ENCODE assay signal across 17 cellular contexts in the genomic region with DNA sequence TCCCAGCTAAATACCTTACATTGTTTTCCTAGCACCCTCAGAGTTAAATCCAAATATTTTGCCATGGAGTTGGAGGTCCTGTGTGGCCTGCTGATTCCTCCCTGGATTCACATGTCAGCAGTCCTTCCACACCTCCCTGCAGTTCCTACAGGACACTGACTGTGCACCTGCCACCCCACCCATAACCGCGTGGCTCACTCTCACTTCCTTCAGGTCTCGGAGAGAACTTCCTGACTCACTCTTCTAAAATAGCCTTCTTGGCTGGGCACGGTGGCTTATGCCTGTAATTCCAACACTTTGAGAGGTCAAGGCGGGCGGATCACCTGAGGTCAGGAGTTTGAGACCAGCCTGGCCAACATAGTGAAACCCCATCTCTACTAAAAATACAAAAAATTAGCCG. TPM values are rescaled to one million over a fixed set of nuclear protein-coding genes. Genes with fewer than 3 reads are reported as not detected.
DNase-seq lines count a peak whose midpoint lies in the region; ATAC-seq, FAIRE-seq and TF ChIP-seq lines count a peak whose summit lies in the region.
"Had no signal": no experiment of that assay in that cellular context is flagged by ENCODE, and none has a peak within 500 bp of the region (broad histone marks: within the 10 kb centered on the region; RNA-seq: fewer than 3 reads in every experiment).

No MANE protein-coding gene starts in this region.

- no peak for TF ChIP-seq POLR2A in GM12891 (IDR thresholded peaks at IDR 0.05; ENCODE audit: low read depth, low read length)
- TF ChIP-seq POLR2A in K562 (conservative IDR thresholded peaks at IDR 0.05) = no peak

- H3K9ac ChIP-seq in K562 (ENCODE audit: insufficient read depth in 1 of 2, low read depth in 2 of 2, low read length in 2 of 2) = no peak overlapping the region

- H3K4me1 Mint-ChIP-seq in neural crest cell = peaks cover 12% of the 10 kb centered on the region
- peaks cover 10% of the 10 kb centered on the region for H3K4me1 Mint-ChIP-seq in T-helper 2 cell treated with Interferon-gamma antibody and Interleukin-4, amounts not matched to agents 5 μg/mL and 100 μg/mL, for 36 hours (ENCODE audit: low read depth)

- no peaks in the 10 kb centered on the region for H3K36me3 ChIP-seq in K562 (ENCODE audit: control insufficient read depth, insufficient read depth, low read length)
- H3K36me3 ChIP-seq: SJSA1 had no signal

- TF ChIP-seq CTCF in K562 (IDR thresholded peaks at IDR 0.05 in 2 of 3, conservative IDR thresholded peaks at IDR 0.05 in 1 of 3; ENCODE audit: insufficient read depth in 2 of 3, low read depth in 1 of 3, low read length in 3 of 3) (no peak), neural crest cell (conservative IDR thresholded peaks at IDR 0.05) (no peak)

- TF ChIP-seq RAD21 in K562 (CRISPR knock-in tag; conservative IDR thresholded peaks at IDR 0.05 in 1 of 2, IDR thresholded peaks at IDR 0.05 in 1 of 2) = no peak

- H3K9me3 Mint-ChIP-seq in neural crest cell = no peaks in the 10 kb centered on the region
- peaks cover 7% of the 10 kb centered on the region for H3K9me3 Mint-ChIP-seq in T-helper 2 cell treated with Interferon-gamma antibody and Interleukin-4, amounts not matched to agents 5 μg/mL and 100 μg/mL, for 36 hours
- peaks cover 0 to 3% of the 10 kb centered on the region in 2 donors for H3K9me3 Mint-ChIP-seq in activated naive CD4-positive, alpha-beta T cell treated with anti-CD3 and anti-CD28 coated beads, Interleukin-2, amount 50 U/mL, for 72 hours
- H3K9me3 Mint-ChIP-seq: CD8-positive, alpha-beta T cell had no signal

- no peak for TF ChIP-seq EP300 in K562 (IDR thresholded peaks at IDR 0.05; ENCODE audit: low read length)

- H3K4me2 ChIP-seq in K562 (ENCODE audit: insufficient read depth, low read length) = no peak overlapping the region

- CTCF ChIA-PET in K562 (lab: Yijun Ruan, JAX; ENCODE audit: low intra/inter-chr PET ratio) = no interaction called here

- DNase-seq in GM12891 (ENCODE audit: insufficient read length, low spot score) (no peak), NAMALWA (ENCODE audit: low spot score) (peak; percentile 45), K562 (ENCODE audit: extremely low read depth in 1 of 4, low spot score in 3 of 4) (no peak), neural crest cell (ENCODE audit: low read depth, low spot score) (no peak), NCI-H187 (lab: John Stamatoyannopoulos, UW) (no peak), HCEC 1CT (no peak)
- DNase-seq in T-helper 2 cell treated with Interferon-gamma antibody and Interleukin-4, amounts not matched to agents 5 μg/mL and 100 μg/mL, for 36 hours (ENCODE audit: low spot score) = no peak
- no peak for DNase-seq in activated naive CD4-positive, alpha-beta T cell treated with anti-CD3 and anti-CD28 coated beads, Interleukin-2, amount 50 U/mL, for 72 hours (ENCODE audit: low spot score in 2 of 2)
- DNase-seq: CD8-positive, alpha-beta T cell; GF-D8; H9; IMR-90; NCI-H1092 treated with DMSO at 0.1 percent for 48 hours; NCI-H1694 treated with DMSO at 0.1 percent for 48 hours; NCI-H2171 treated with DMSO at 0.1 percent for 48 hours; NCI-H510A treated with DMSO at 0.1 percent for 48 hours had no signal

- H3K4me3 Mint-ChIP-seq in neural crest cell = peak overlapping the region; percentile 2
- H3K4me3 Mint-ChIP-seq in T-helper 2 cell treated with Interferon-gamma antibody and Interleukin-4, amounts not matched to agents 5 μg/mL and 100 μg/mL, for 36 hours = no peak overlapping the region
- H3K4me3 Mint-ChIP-seq: CD8-positive, alpha-beta T cell; H9 had no signal

- H3K27me3 ChIP-seq in K562 (ENCODE audit: control insufficient read depth in 2 of 2, insufficient read depth in 2 of 2, low read length in 2 of 2) = peaks cover 15 to 33% of the 10 kb centered on the region in 2 experiments
- H3K27me3 ChIP-seq: SJSA1 had no signal

- H3K27me3 Mint-ChIP-seq in neural crest cell (ENCODE audit: low read depth) = no peaks in the 10 kb centered on the region
- H3K27me3 Mint-ChIP-seq in T-helper 2 cell treated with Interferon-gamma antibody and Interleukin-4, amounts not matched to agents 5 μg/mL and 100 μg/mL, for 36 hours (ENCODE audit: low read depth) = peaks cover 22% of the 10 kb centered on the region

- H3K4me1 ChIP-seq in K562 (replicated peaks in 1 of 2; ENCODE audit: control insufficient read depth in 2 of 2, insufficient read depth in 2 of 2, low read length in 2 of 2) = no peaks in the 10 kb centered on the region

- no peak overlapping the region for H3K4me3 ChIP-seq in K562
- H3K4me3 ChIP-seq: SJSA1 had no signal

- ATAC-seq in K562 = peak; percentile 35; the same call in 1 of the 3 replicates
- ATAC-seq in activated naive CD4-positive, alpha-beta T cell treated with anti-CD3 and anti-CD28 coated beads, Interleukin-2, amount 50 U/mL, for 72 hours = no peak
- ATAC-seq: CD8-positive, alpha-beta T cell had no signal

- in situ Hi-C loops in K562 (cut with MboI) = no loop called here

- no peaks in the 10 kb centered on the region for H3K9me1 ChIP-seq in K562 (ENCODE audit: control insufficient read depth, insufficient read depth, low read length)

- H3K36me3 Mint-ChIP-seq in neural crest cell (ENCODE audit: low read depth) = no peaks in the 10 kb centered on the region
- H3K36me3 Mint-ChIP-seq in T-helper 2 cell treated with Interferon-gamma antibody and Interleukin-4, amounts not matched to agents 5 μg/mL and 100 μg/mL, for 36 hours (ENCODE audit: low read depth) = no peaks in the 10 kb centered on the region
- no peaks in the 10 kb centered on the region for H3K36me3 Mint-ChIP-seq in activated naive CD4-positive, alpha-beta T cell treated with anti-CD3 and anti-CD28 coated beads, Interleukin-2, amount 50 U/mL, for 72 hours
- H3K36me3 Mint-ChIP-seq: CD8-positive, alpha-beta T cell had no signal

- POLR2A ChIA-PET in K562 (lab: Yijun Ruan, JAX) = no interaction called here

- H3K9me3 ChIP-seq in K562 (replicated peaks; ENCODE audit: control insufficient read depth, insufficient read depth, low read depth, low read length) = no peaks in the 10 kb centered on the region

- BruUV-seq in K562 (replicated peaks; lab: Mats Ljungman, UMichigan) = no TSS peak

- FAIRE-seq in GM12891 (lab: Jason Lieb, UNC) (peak; percentile 78), K562 (lab: Jason Lieb, UNC) (no peak)

- no peak overlapping the region for H3K27ac Mint-ChIP-seq in neural crest cell (ENCODE audit: unreplicated experiment)
- H3K27ac Mint-ChIP-seq in T-helper 2 cell treated with Interferon-gamma antibody and Interleukin-4, amounts not matched to agents 5 μg/mL and 100 μg/mL, for 36 hours = no peak overlapping the region
- no peak overlapping the region for H3K27ac Mint-ChIP-seq in activated naive CD4-positive, alpha-beta T cell treated with anti-CD3 and anti-CD28 coated beads, Interleukin-2, amount 50 U/mL, for 72 hours
- H3K27ac Mint-ChIP-seq: CD8-positive, alpha-beta T cell had no signal

- no peak overlapping the region for H3K27ac ChIP-seq in K562 (ENCODE audit: extremely low read depth, low read depth, low read length)
- H3K27ac ChIP-seq: SJSA1 had no signal

- H3K79me2 ChIP-seq in K562 (ENCODE audit: control insufficient read depth, insufficient read depth, low read length) = no peaks in the 10 kb centered on the region

- intact Hi-C loops in K562 (cut with micrococcal nuclease) = loop anchor here (10.0 kb wide), 1 partner anchor 948 kb away; no protein-coding TSS in a partner anchor

- no peak overlapping the region for H2AFZ ChIP-seq in K562 (ENCODE audit: low read depth, low read length)

- H4K20me1 ChIP-seq in K562 (replicated peaks; ENCODE audit: control insufficient read depth, insufficient read depth, low read length) = no peaks in the 10 kb centered on the region

- 9% methylated on average over 7 of the region's 7 CpGs for WGBS in K562 (ENCODE audit: insufficient coverage, low coverage, missing lambda C conversion rate)

TF ChIP-seq in GM12891, 5 proteins besides CTCF, POLR2A, EP300 and RAD21:
- no peak for TF ChIP-seq POLR2AphosphoS5 (IDR thresholded peaks at IDR 0.05; ENCODE audit: low read depth, low read length)
- TF ChIP-seq SPI1 (IDR thresholded peaks at IDR 0.05; ENCODE audit: low read depth, low read length) = peak; percentile 59

TF ChIP-seq in K562, 482 proteins besides CTCF, POLR2A, EP300 and RAD21 (continues in another document):
- TF ChIP-seq PCBP2 (IDR thresholded peaks at IDR 0.05; ENCODE audit: low read depth, low read length, poor library complexity, severe bottlenecking) = no peak
- no peak for TF ChIP-seq ARNT (IDR thresholded peaks at IDR 0.05)
- TF ChIP-seq, protein P1, sequence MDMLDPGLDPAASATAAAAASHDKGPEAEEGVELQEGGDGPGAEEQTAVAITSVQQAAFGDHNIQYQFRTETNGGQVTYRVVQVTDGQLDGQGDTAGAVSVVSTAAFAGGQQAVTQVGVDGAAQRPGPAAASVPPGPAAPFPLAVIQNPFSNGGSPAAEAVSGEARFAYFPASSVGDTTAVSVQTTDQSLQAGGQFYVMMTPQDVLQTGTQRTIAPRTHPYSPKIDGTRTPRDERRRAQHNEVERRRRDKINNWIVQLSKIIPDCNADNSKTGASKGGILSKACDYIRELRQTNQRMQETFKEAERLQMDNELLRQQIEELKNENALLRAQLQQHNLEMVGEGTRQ (CRISPR knock-in tag; IDR thresholded peaks at IDR 0.05) = no peak
- no peak for TF ChIP-seq PHTF2 (CRISPR knock-in tag; IDR thresholded peaks at IDR 0.05)
- no peak for TF ChIP-seq FOXK1 (CRISPR knock-in tag; IDR thresholded peaks at IDR 0.05; ENCODE audit: borderline replicate concordance)
- no peak for TF ChIP-seq PTRF (tag; IDR thresholded peaks at IDR 0.05)

RNA-seq across cellular contexts. Expression of gene CAMTA1, which starts 8.4 kb away (rescaled TPM):
- polyA plus RNA-seq in GM12891 (2012; ENCODE audit: low read depth, missing spikeins) = 60.5 TPM
- total RNA-seq in K562 (2011; cell fraction: chromatin; rRNA removed; ENCODE audit: low replicate concordance) = 20.6 and 31.7 TPM in 2 replicates
- total RNA-seq in K562 (2011; cell fraction: nucleolus; rRNA removed) = 11.8 and 14.1 TPM in 2 replicates
- total RNA-seq in K562 (2011; cell fraction: nucleoplasm; rRNA removed) = 35.6 and 49.6 TPM in 2 replicates
- total RNA-seq in K562 (2014; rRNA removed) = 41.8 and 43.9 TPM in 2 replicates
- total RNA-seq in K562 (2014; rRNA removed; fragmentation: Illumina TruSeq; extraction: Trizol) = 61.2 and 66.8 TPM in 2 replicates
- total RNA-seq in K562 (2015; rRNA removed; fragmentation: Illumina TruSeq; extraction: Trizol) = 53.0 and 65.9 TPM in 2 replicates
- total RNA-seq in K562 (2021) = 72.4 and 74.7 TPM in 2 replicates
- polyA plus RNA-seq in K562 (2011; rRNA removed) = 45.4 and 57.4 TPM in 2 replicates
- polyA plus RNA-seq in K562 (2011; cell fraction: cytosol; rRNA removed) = 13.7 and 47.2 TPM in 2 replicates
- 11.8 and 21.1 TPM in 2 replicates for polyA plus RNA-seq in K562 (2011; cell fraction: nucleus; rRNA removed)
- polyA plus RNA-seq in K562 (2012) = 58.8 and 114 TPM in 2 replicates
- 137 and 161 TPM in 2 replicates for polyA plus RNA-seq in K562 (2014; fragmentation: Illumina TruSeq; extraction: Trizol)
- 10 to 100 TPM; 59.8 to 77.4 TPM for polyA plus RNA-seq in K562 (2014; fragmentation: Nextera tagmentation; extraction: Ambion mirVana)
- polyA plus RNA-seq in K562 (2014; rRNA removed) = 81.0 and 98.3 TPM in 2 replicates
- 19.2 and 21.2 TPM in 2 replicates for polyA minus RNA-seq in K562 (2011; rRNA and poly(A)+ RNA removed)
- polyA minus RNA-seq in K562 (2011; cell fraction: cytosol; rRNA and poly(A)+ RNA removed) = 10.4 and 12.7 TPM in 2 replicates
- 12.7 and 15.7 TPM in 2 replicates for polyA minus RNA-seq in K562 (2011; cell fraction: nucleus; rRNA and poly(A)+ RNA removed)
- 109 and 110 TPM in 2 replicates for total RNA-seq in neural crest cell
- 10 to 100 TPM; 50.4 to 76.4 TPM for total RNA-seq in activated naive CD4-positive, alpha-beta T cell treated with anti-CD3 and anti-CD28 coated beads, Interleukin-2, amount 50 U/mL, for 72 hours
